In the genomic region with DNA sequence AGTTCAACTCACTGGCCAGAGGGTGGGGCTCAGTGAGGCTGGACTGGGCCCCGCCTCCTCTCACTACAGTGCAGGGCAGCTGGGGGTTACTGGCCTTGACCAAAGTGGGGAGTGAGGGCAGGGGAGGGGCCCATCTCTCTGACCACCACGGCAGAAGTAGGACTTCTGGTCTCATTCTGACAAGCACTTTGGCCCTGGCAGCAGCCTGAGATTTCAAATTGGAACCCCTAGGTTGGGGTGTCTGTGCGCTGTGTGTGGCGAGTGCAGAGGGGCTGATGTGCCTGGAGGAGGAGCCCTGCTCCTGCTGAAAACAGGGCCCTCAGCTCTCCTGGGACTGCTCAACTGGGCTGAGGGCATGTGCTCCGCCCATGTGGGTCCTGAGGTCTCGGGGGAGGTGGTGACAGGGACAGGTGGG, we compare ENCODE assay signal across 1 cellular context.
TF ChIP-seq lines count a peak whose summit lies in the region.

No MANE protein-coding gene starts in this region.

TF ChIP-seq in HCT116, 20 proteins besides CTCF, POLR2A, EP300 and RAD21 (continued from another document):
- TF ChIP-seq, protein P1, sequence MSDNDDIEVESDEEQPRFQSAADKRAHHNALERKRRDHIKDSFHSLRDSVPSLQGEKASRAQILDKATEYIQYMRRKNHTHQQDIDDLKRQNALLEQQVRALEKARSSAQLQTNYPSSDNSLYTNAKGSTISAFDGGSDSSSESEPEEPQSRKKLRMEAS (IDR thresholded peaks at IDR 0.05), result no peak
- no peak for TF ChIP-seq TCF7L2 (IDR thresholded peaks at IDR 0.05; ENCODE audit: borderline replicate concordance, extremely low read depth, insufficient read depth, insufficient read length)
- TF ChIP-seq ZNF274 (IDR thresholded peaks at IDR 0.05; ENCODE audit: low read depth, low read length), result no peak
- TF ChIP-seq POLR2AphosphoS5 (IDR thresholded peaks at IDR 0.05; ENCODE audit: low read depth, low read length), result no peak
- no peak for TF ChIP-seq EGR1 (IDR thresholded peaks at IDR 0.05; ENCODE audit: low read depth)
